ENCODE assay signal across 4 cellular contexts in genomic region chr10:126899529-126899928, GRCh38.
TF ChIP-seq lines count a peak whose summit lies in the region.

No MANE protein-coding gene starts in this region.

TF ChIP-seq in HEK293, 187 proteins besides CTCF, POLR2A, EP300 and RAD21:
- peak; percentile 88 for TF ChIP-seq ZNF146 (tag by site-specific recombination; IDR thresholded peaks at IDR 0.05)

TF ChIP-seq in SK-N-SH treated with all-trans-retinoic acid at 6 μM for 48 hours, 23 proteins besides CTCF, POLR2A, EP300 and RAD21:
- TF ChIP-seq ZNF8 (CRISPR knock-in tag; IDR thresholded peaks at IDR 0.05), result peak; percentile 55; the same call in 1 of the 2 replicates

TF ChIP-seq in K562, 482 proteins besides CTCF, POLR2A, EP300 and RAD21:
- peak; percentile 44 for TF ChIP-seq ZNF146 (CRISPR knock-in tag; IDR thresholded peaks at IDR 0.05; ENCODE audit: unreplicated experiment)

TF ChIP-seq in H1, 55 proteins besides CTCF, POLR2A, EP300 and RAD21:
- peak; percentile 29; the same call in 1 of the 2 replicates for TF ChIP-seq KDM1A (IDR thresholded peaks at IDR 0.05; ENCODE audit: borderline replicate concordance, low read length)
